Comparison of ENCODE assay signal across 35 cellular contexts in genomic region chr1:159947942-159948341, GRCh38. TPM values are rescaled to one million over a fixed set of nuclear protein-coding genes. Genes with fewer than 3 reads are reported as not detected.
"Had no signal": no experiment of that assay in that cellular context is flagged by ENCODE, and none has a peak within 500 bp of the region (broad histone marks: within the 10 kb centered on the region; RNA-seq: fewer than 3 reads in every experiment).

No MANE protein-coding gene starts in this region.

- H3K27ac ChIP-seq: body of pancreas, KMS-11, SJSA1 had no signal

- H3K36me3 ChIP-seq: breast epithelium, SJSA1 had no signal

- H3K4me3 Mint-ChIP-seq: activated CD4-positive, alpha-beta T cell treated with anti-CD3 and anti-CD28 coated beads, Interleukin-2, amount 10 ng/mL, durations not matched to agents 24 days and 14 days; activated CD8-positive, alpha-beta T cell treated with anti-CD3 and anti-CD28 coated beads for 36 hours; activated naive CD4-positive, alpha-beta T cell treated with anti-CD3 and anti-CD28 coated beads, Interleukin-2, amount 50 U/mL, for 24 hours; activated naive CD8-positive, alpha-beta T cell treated with anti-CD3 and anti-CD28 coated beads, Interleukin-2, amount 10 ng/mL, durations not matched to agents 7 days and 5 days; activated T-cell treated with anti-CD3 and anti-CD28 coated beads, Interleukin-2, amount 50 U/mL, for 72 hours; T-helper 1 cell treated with Interleukin-12 subunit alpha and Interleukin-12 subunit beta and Interleukin-4 antibody, amounts not matched to agents 30 μg/mL and 1 μg/mL, for 36 hours; T-helper 2 cell treated with Interferon-gamma antibody and Interleukin-4, amounts not matched to agents 5 μg/mL and 100 μg/mL, for 36 hours had no signal

- ATAC-seq: activated CD8-positive, alpha-beta T cell treated with anti-CD3 and anti-CD28 coated beads for 36 hours; activated T-cell treated with anti-CD3 and anti-CD28 coated beads, Interleukin-2, amount 50 U/mL, for 72 hours; body of pancreas; Panc1 had no signal

- DNase-seq: activated CD4-positive, alpha-beta T cell treated with anti-CD3 and anti-CD28 coated beads, Interleukin-2, amount 10 ng/mL, durations not matched to agents 24 days and 14 days; activated CD4-positive, alpha-beta T cell treated with anti-CD3 and anti-CD28 coated beads, Interleukin-2, amount 50 U/mL, for 4 hours; activated CD8-positive, alpha-beta T cell treated with anti-CD3 and anti-CD28 coated beads for 36 hours; activated gamma-delta T cell; activated naive CD4-positive, alpha-beta T cell treated with Interleukin-2 at 50 U/mL for 16 hours; activated naive CD8-positive, alpha-beta T cell treated with anti-CD3 and anti-CD28 coated beads, Interleukin-2, amount 10 ng/mL, durations not matched to agents 7 days and 5 days; activated T-cell treated with anti-CD3 and anti-CD28 coated beads, Interleukin-2, amount 50 U/mL, for 1 hour; activated T-cell treated with anti-CD3 and anti-CD28 coated beads, Interleukin-2, amount 50 U/mL, for 72 hours; body of pancreas; caudate nucleus; MM.1S; MV-4-11; NCI-H1092; NCI-H1436 treated with DMSO at 0.1 percent for 48 hours; NCI-H187; NCI-H2029 treated with DMSO at 0.1 percent for 48 hours; NCI-H2107; NCI-H2171; NCI-H446; NCI-H510A treated with DMSO at 0.1 percent for 48 hours; NCI-H69; NCI-H82; RPMI8226; SHP77 treated with DMSO at 0.1 percent for 48 hours; SK-N-SH had no signal

- H3K9me3 ChIP-seq: body of pancreas, breast epithelium, SJSA1, SK-N-SH had no signal

- H3K4me3 ChIP-seq: body of pancreas, breast epithelium, SJSA1 had no signal

- H3K27me3 ChIP-seq: body of pancreas, breast epithelium had no signal

- H3K9me3 Mint-ChIP-seq: activated CD4-positive, alpha-beta T cell treated with anti-CD3 and anti-CD28 coated beads, Interleukin-2, amount 10 ng/mL, durations not matched to agents 24 days and 14 days; activated CD8-positive, alpha-beta T cell treated with anti-CD3 and anti-CD28 coated beads for 36 hours; activated naive CD4-positive, alpha-beta T cell treated with anti-CD3 and anti-CD28 coated beads, Interleukin-2, amount 50 U/mL, for 24 hours; activated naive CD8-positive, alpha-beta T cell treated with anti-CD3 and anti-CD28 coated beads, Interleukin-2, amount 10 ng/mL, durations not matched to agents 7 days and 5 days; activated T-cell treated with anti-CD3 and anti-CD28 coated beads, Interleukin-2, amount 50 U/mL, for 72 hours; activated T-helper 2 cell treated with anti-CD3 and anti-CD28 coated beads, Interferon-gamma antibody, Interleukin-2, Interleukin-4, amounts not matched to agents 10 μg/mL and 5 μg/mL and 100 μg/mL, durations not matched to agents 14 hours and 24 hours and 36 hours; T-helper 1 cell treated with Interleukin-12 subunit alpha and Interleukin-12 subunit beta and Interleukin-4 antibody, amounts not matched to agents 30 μg/mL and 1 μg/mL, for 36 hours; T-helper 2 cell treated with Interferon-gamma antibody and Interleukin-4, amounts not matched to agents 5 μg/mL and 100 μg/mL, for 36 hours had no signal

- H3K36me3 Mint-ChIP-seq: activated naive CD4-positive, alpha-beta T cell treated with anti-CD3 and anti-CD28 coated beads, Interleukin-2, amount 50 U/mL, for 24 hours; activated naive CD8-positive, alpha-beta T cell treated with anti-CD3 and anti-CD28 coated beads, Interleukin-2, amount 10 ng/mL, durations not matched to agents 7 days and 5 days had no signal

- H3K27ac Mint-ChIP-seq: activated CD4-positive, alpha-beta T cell treated with anti-CD3 and anti-CD28 coated beads, Interleukin-2, amount 10 ng/mL, durations not matched to agents 24 days and 14 days; activated CD8-positive, alpha-beta T cell treated with anti-CD3 and anti-CD28 coated beads for 36 hours; activated naive CD4-positive, alpha-beta T cell treated with anti-CD3 and anti-CD28 coated beads, Interleukin-2, amount 50 U/mL, for 24 hours; activated naive CD8-positive, alpha-beta T cell treated with anti-CD3 and anti-CD28 coated beads, Interleukin-2, amount 10 ng/mL, durations not matched to agents 7 days and 5 days; activated T-cell treated with anti-CD3 and anti-CD28 coated beads, Interleukin-2, amount 50 U/mL, for 72 hours; activated T-helper 2 cell treated with anti-CD3 and anti-CD28 coated beads, Interferon-gamma antibody, Interleukin-2, Interleukin-4, amounts not matched to agents 10 μg/mL and 5 μg/mL and 100 μg/mL, durations not matched to agents 14 hours and 24 hours and 36 hours; T-helper 1 cell treated with Interleukin-12 subunit alpha and Interleukin-12 subunit beta and Interleukin-4 antibody, amounts not matched to agents 30 μg/mL and 1 μg/mL, for 36 hours; T-helper 2 cell treated with Interferon-gamma antibody and Interleukin-4, amounts not matched to agents 5 μg/mL and 100 μg/mL, for 36 hours had no signal

RNA-seq across cellular contexts. Expression of gene IGSF9, which starts 2.5 kb away (rescaled TPM):
- total RNA-seq: activated CD4-positive, alpha-beta T cell treated with anti-CD3 and anti-CD28 coated beads, Interleukin-2, amount 10 ng/mL, durations not matched to agents 24 days and 14 days; activated naive CD8-positive, alpha-beta T cell treated with anti-CD3 and anti-CD28 coated beads, Interleukin-2, amount 10 ng/mL, durations not matched to agents 7 days and 5 days; activated T-helper 2 cell treated with anti-CD3 and anti-CD28 coated beads, Interferon-gamma antibody, Interleukin-2, Interleukin-4, amounts not matched to agents 10 μg/mL and 5 μg/mL and 100 μg/mL, durations not matched to agents 14 hours and 24 hours and 36 hours; LHCN-M2 had no signal

RNA-seq across cellular contexts. Expression of gene SLAMF9, which starts 6.1 kb away (rescaled TPM):
- total RNA-seq: activated CD4-positive, alpha-beta T cell treated with anti-CD3 and anti-CD28 coated beads, Interleukin-2, amount 10 ng/mL, durations not matched to agents 24 days and 14 days; activated CD8-positive, alpha-beta memory T cell treated with anti-CD3 and anti-CD28 coated beads for 36 hours; activated CD8-positive, alpha-beta T cell treated with anti-CD3 and anti-CD28 coated beads for 36 hours; activated naive CD8-positive, alpha-beta T cell treated with anti-CD3 and anti-CD28 coated beads, Interleukin-2, amount 10 ng/mL, durations not matched to agents 7 days and 5 days; activated T-cell treated with anti-CD3 and anti-CD28 coated beads, Interleukin-2, amount 50 U/mL, for 72 hours; activated T-helper 2 cell treated with anti-CD3 and anti-CD28 coated beads, Interferon-gamma antibody, Interleukin-2, Interleukin-4, amounts not matched to agents 10 μg/mL and 5 μg/mL and 100 μg/mL, durations not matched to agents 14 hours and 24 hours and 36 hours; body of pancreas; breast epithelium; LHCN-M2; SJSA1 had no signal

RNA-seq across cellular contexts. Expression of gene CFAP45, which starts 48.0 kb away (rescaled TPM):
- total RNA-seq: body of pancreas had no signal
